In the genomic region with DNA sequence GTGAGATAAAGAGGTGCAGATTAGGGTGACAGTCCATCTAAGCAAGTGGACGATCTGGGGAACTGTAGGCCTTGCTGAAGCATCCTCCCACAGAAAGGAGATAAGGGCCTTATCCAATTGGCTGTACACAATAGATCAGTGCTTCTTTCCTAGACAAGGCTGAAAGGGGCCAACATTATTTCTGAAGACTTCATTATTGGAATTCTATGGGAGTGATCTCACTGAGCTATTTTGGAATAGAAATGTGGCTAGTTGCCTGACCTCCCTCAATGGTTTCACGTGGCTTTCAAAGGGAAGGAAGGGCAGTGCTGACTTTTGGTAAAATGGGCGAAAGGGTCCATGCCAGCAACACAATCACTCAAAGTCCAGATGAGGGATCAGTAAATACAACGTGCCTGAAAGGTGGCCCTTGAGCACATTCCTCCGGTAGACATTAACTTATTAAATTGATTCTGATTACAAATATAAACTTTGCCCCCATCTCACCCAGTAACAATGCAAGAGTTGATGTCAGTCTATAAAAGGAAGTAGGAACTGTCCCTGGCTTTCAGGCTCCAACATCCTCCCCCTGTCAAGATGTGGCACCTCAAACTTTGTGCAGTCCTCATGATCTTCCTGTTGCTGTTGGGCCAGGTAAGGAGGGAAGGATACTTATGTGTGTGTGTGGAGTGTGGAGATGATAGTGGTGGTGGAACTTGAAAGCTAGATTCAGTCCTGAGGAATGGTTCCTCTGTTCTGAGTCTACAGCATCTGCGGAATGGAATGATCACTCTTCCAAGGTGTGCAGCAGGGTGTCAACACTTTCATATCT, we compare ENCODE assay signal across 14 cellular contexts. TPM values are rescaled to one million over a fixed set of nuclear protein-coding genes. Genes with fewer than 3 reads are reported as not detected.
DNase-seq lines count a peak whose midpoint lies in the region; ATAC-seq, FAIRE-seq and TF ChIP-seq lines count a peak whose summit lies in the region.
"Had no signal": no experiment of that assay in that cellular context is flagged by ENCODE, and none has a peak within 500 bp of the region (broad histone marks: within the 10 kb centered on the region; RNA-seq: fewer than 3 reads in every experiment).

A gene with protein sequence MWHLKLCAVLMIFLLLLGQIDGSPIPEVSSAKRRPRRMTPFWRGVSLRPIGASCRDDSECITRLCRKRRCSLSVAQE (plus strand): TSS at position 550 of the 811 bp plus-strand sequence. CDS start 27 bp downstream, at position 577.

- H2AK5ac ChIP-seq in H1 (ENCODE audit: low read depth, low read length): no peak within 1 kb of the TSS

- no peak within 1 kb of the TSS for H4K5ac ChIP-seq in H1 (ENCODE audit: insufficient read length, low read depth, low read length)

- WGBS in H1 (ENCODE audit: extremely low coverage in 1 of 2, insufficient coverage in 1 of 2, insufficient read length in 1 of 2, insufficient replicate concordance in 2 of 2, low coverage in 1 of 2, low lambda C conversion rate in 2 of 2, missing lambda C conversion rate in 1 of 2), 2 experiments: 85% methylated on average over 6 of the region's 6 CpGs; no CpG with 5 or more reads in 1 of the 2 experiments
- WGBS in mesodermal cell (ENCODE audit: insufficient coverage in 2 of 2), 2 experiments: 96 to 100% methylated on average over 2 to 4 of the region's 6 CpGs
- 43 to 59% methylated on average over 1 to 6 of the region's 6 CpGs for WGBS in transverse colon (ENCODE audit: low coverage in 1 of 2), 2 donors

- no peak within 1 kb of the TSS for H3K27ac ChIP-seq in H1 (ENCODE audit: low read depth, low read length)
- H3K27ac ChIP-seq in mesodermal cell (ENCODE audit: low read depth, low read length, severe bottlenecking): peak within 1 kb of the TSS; percentile 23
- peak within 1 kb of the TSS; percentile 31 to 67 (median 56) for H3K27ac ChIP-seq in transverse colon
- H3K27ac ChIP-seq: neutrophil, SK-N-MC had no signal

- H3K9me3 ChIP-seq in H1 (ENCODE audit: insufficient read depth in 2 of 2, low read depth in 1 of 2, low read length in 1 of 2) (no peaks in the 10 kb centered on the region), mesodermal cell (ENCODE audit: control insufficient read depth, low read length) (no peaks in the 10 kb centered on the region), transverse colon (no peaks in the 10 kb centered on the region)
- H3K9me3 ChIP-seq: neutrophil had no signal

- H2BK15ac ChIP-seq in H1 (ENCODE audit: low read length): no peak within 1 kb of the TSS

- H3K9me3 Mint-ChIP-seq in activated naive CD4-positive, alpha-beta T cell treated with anti-CD3 and anti-CD28 coated beads, Interleukin-2, amount 50 U/mL, for 24 hours: no peaks in the 10 kb centered on the region
- H3K9me3 Mint-ChIP-seq: activated CD4-positive, alpha-beta T cell treated with anti-CD3 and anti-CD28 coated beads, Interleukin-2, amount 10 ng/mL, durations not matched to agents 7 days and 5 days had no signal

- peaks cover 2% of the 10 kb centered on the region; the same call in 1 of the 2 replicates for H3K23me2 ChIP-seq in H1 (ENCODE audit: low read depth, low read length)

- H3K18ac ChIP-seq in H1 (ENCODE audit: extremely low read depth, low read length): no peak within 1 kb of the TSS

- no peak within 1 kb of the TSS for H3K4me2 ChIP-seq in H1 (ENCODE audit: insufficient read depth in 1 of 2, low read depth in 2 of 2, low read length in 2 of 2)

- in situ Hi-C loops in transverse colon (cut with MboI; ENCODE audit: low pct_ligation_motif_present in 1 of 4, low pct_unique_long_range_greater_than_20kb in 1 of 4, low sequenced_read_pairs in 3 of 4): no loop called here

- H3K4me1 ChIP-seq in H1 (replicated peaks in 1 of 4; ENCODE audit: control insufficient read depth in 3 of 4, insufficient read depth in 4 of 4, low read length in 3 of 4) (no peaks in the 10 kb centered on the region), mesodermal cell (ENCODE audit: control insufficient read depth, insufficient read depth, low read length, poor library complexity, severe bottlenecking) (no peaks in the 10 kb centered on the region), transverse colon (peaks cover 0 to 38% (median 7%) of the 10 kb centered on the region in 4 donors)

- TF ChIP-seq POLR2A in H1 (IDR thresholded peaks at IDR 0.05; ENCODE audit: control extremely low read depth in 1 of 2, low read depth in 2 of 2, low read length in 2 of 2) (peak in 1 of 2 experiments; percentile 9; a peak in 1 of 3 replicates), transverse colon (IDR thresholded peaks at IDR 0.05) (peak; percentile 49)

- H3K79me1 ChIP-seq in H1 (ENCODE audit: low read depth, low read length): no peaks in the 10 kb centered on the region

- H2BK5ac ChIP-seq in H1 (ENCODE audit: low read depth, low read length): no peak within 1 kb of the TSS

- FAIRE-seq in H1 (lab: Jason Lieb, UNC): no peak

- no peak for ATAC-seq in HG03521 (IDR thresholded peaks at IDR 0.05; ENCODE audit: unreplicated experiment)
- ATAC-seq in HG03280 (IDR thresholded peaks at IDR 0.05; ENCODE audit: unreplicated experiment): no peak

- POLR2A ChIA-PET in H1 (lab: Charles Lee; ENCODE audit: partially characterized antibody): interaction anchor here (1.2 to 1.6 kb wide), 6 partner anchors 9 to 48 kb away, joined by 3 to 5 read pairs (median 4); no protein-coding TSS in a partner anchor

- H3K4me1 Mint-ChIP-seq in activated naive CD4-positive, alpha-beta T cell treated with anti-CD3 and anti-CD28 coated beads, Interleukin-2, amount 50 U/mL, for 24 hours: peaks cover 6% of the 10 kb centered on the region

- H3K14ac ChIP-seq in H1 (ENCODE audit: insufficient read length): no peak within 1 kb of the TSS

- H4K91ac ChIP-seq in H1 (replicated peaks; ENCODE audit: insufficient read length, low read length): no peak within 1 kb of the TSS

- TF ChIP-seq CTCF in H1 (IDR thresholded peaks at IDR 0.05; ENCODE audit: control extremely low read depth in 1 of 3, insufficient read depth in 1 of 3, low read depth in 1 of 3, low read length in 3 of 3) (no peak), transverse colon (IDR thresholded peaks at IDR 0.05) (no peak)

- no peak within 1 kb of the TSS for H2BK12ac ChIP-seq in H1 (ENCODE audit: low read depth, low read length)

- no peaks in the 10 kb centered on the region for H3K79me2 ChIP-seq in H1 (ENCODE audit: control insufficient read depth in 1 of 2, insufficient read depth in 2 of 2, low read length in 2 of 2)

- no peak within 1 kb of the TSS for H3K4me3 ChIP-seq in H1 (ENCODE audit: extremely low read depth in 1 of 4, insufficient read depth in 2 of 4, low read depth in 3 of 4, low read length in 4 of 4)
- no peak within 1 kb of the TSS for H3K4me3 ChIP-seq in mesodermal cell (ENCODE audit: extremely low read depth, insufficient read depth, low read length, poor library complexity, severe bottlenecking)
- H3K4me3 ChIP-seq in transverse colon: no peak within 1 kb of the TSS
- H3K4me3 ChIP-seq: SK-N-MC had no signal

- intact Hi-C loops in transverse colon (cut with DNase I; ENCODE audit: low total_unique reads): no loop called here

- no peak within 1 kb of the TSS for H2BK120ac ChIP-seq in H1 (replicated peaks; ENCODE audit: low read depth, low read length)

- H3K36me3 ChIP-seq in H1 (ENCODE audit: control insufficient read depth in 2 of 4, insufficient read depth in 4 of 4, low read length in 3 of 4) (peaks cover 6 to 25% (median 14%) of the 10 kb centered on the region in 4 experiments), mesodermal cell (ENCODE audit: control insufficient read depth, insufficient read depth, low read length) (peaks cover 90% of the 10 kb centered on the region), transverse colon (no peaks in the 10 kb centered on the region)

- H2BK20ac ChIP-seq in H1 (ENCODE audit: low read length): no peak within 1 kb of the TSS

- H3K56ac ChIP-seq in H1 (replicated peaks; ENCODE audit: insufficient read length, low read depth, low read length): no peak within 1 kb of the TSS

- no peak within 1 kb of the TSS for H4K8ac ChIP-seq in H1 (ENCODE audit: extremely low read depth, insufficient read depth, low read length)

- H4K20me1 ChIP-seq in H1 (replicated peaks in 1 of 2; ENCODE audit: control insufficient read depth in 1 of 2, insufficient read depth in 2 of 2, low read length in 2 of 2): no peaks in the 10 kb centered on the region

- peaks cover 8% of the 10 kb centered on the region for H3K36me3 Mint-ChIP-seq in activated naive CD4-positive, alpha-beta T cell treated with anti-CD3 and anti-CD28 coated beads, Interleukin-2, amount 50 U/mL, for 24 hours

- H2AFZ ChIP-seq in H1 (ENCODE audit: low read length): no peak within 1 kb of the TSS

- H3K4me3 Mint-ChIP-seq in activated naive CD4-positive, alpha-beta T cell treated with anti-CD3 and anti-CD28 coated beads, Interleukin-2, amount 50 U/mL, for 24 hours: no peak within 1 kb of the TSS
- H3K4me3 Mint-ChIP-seq: activated CD4-positive, alpha-beta T cell treated with anti-CD3 and anti-CD28 coated beads, Interleukin-2, amount 10 ng/mL, durations not matched to agents 7 days and 5 days had no signal

- no peak within 1 kb of the TSS for H3K9ac ChIP-seq in H1 (replicated peaks in 1 of 4; ENCODE audit: extremely low read depth in 1 of 4, low read depth in 3 of 4, low read length in 3 of 4)

- CTCF ChIA-PET in H1 (lab: Charles Lee; ENCODE audit: partially characterized antibody): interaction anchor here (0.5 to 32.2 kb wide), 4 partner anchors 10 to 484 kb away, joined by 3 to 465 read pairs (median 6); a partner anchor contains a TSS

- H3K23ac ChIP-seq in H1 (ENCODE audit: insufficient read length): no peak within 1 kb of the TSS

- DNase-seq in activated naive CD4-positive, alpha-beta T cell (lab: John Stamatoyannopoulos, UW): no peak
- DNase-seq in H1 (ENCODE audit: low read depth in 1 of 2, low spot score in 2 of 2): no peak
- DNase-seq in transverse colon: peak; percentile 9
- no peak for DNase-seq in activated CD4-positive, CD25-positive, alpha-beta regulatory T cell treated with anti-CD3 and anti-CD28 coated beads, Interleukin-2, amount 50 U/mL, for 72 hours
- DNase-seq: activated CD4-positive, alpha-beta T cell treated with anti-CD3 and anti-CD28 coated beads, Interleukin-2, amount 10 ng/mL, durations not matched to agents 7 days and 5 days; effector CD8-positive, alpha-beta T cell; NCI-H1105 treated with DMSO at 0.1 percent for 48 hours; NCI-H748 treated with DMSO at 0.1 percent for 48 hours had no signal

- no peak for TF ChIP-seq RAD21 in H1 (IDR thresholded peaks at IDR 0.05 in 1 of 2, conservative IDR thresholded peaks at IDR 0.05 in 1 of 2; ENCODE audit: low read depth in 2 of 2, low read length in 2 of 2)

- TF ChIP-seq EP300 in H1 (IDR thresholded peaks at IDR 0.05; ENCODE audit: borderline replicate concordance in 1 of 2, low read depth in 2 of 2, low read length in 2 of 2) (no peak), transverse colon (IDR thresholded peaks at IDR 0.05; ENCODE audit: low read depth) (no peak)

- H3K27me3 ChIP-seq in H1 (replicated peaks in 1 of 4; ENCODE audit: control insufficient read depth in 3 of 4, extremely low read depth in 1 of 4, insufficient read depth in 3 of 4, low read length in 3 of 4) (no peaks in the 10 kb centered on the region), transverse colon (no peaks in the 10 kb centered on the region)
- H3K27me3 ChIP-seq: neutrophil had no signal

- no peaks in the 10 kb centered on the region for H3K27me3 Mint-ChIP-seq in activated naive CD4-positive, alpha-beta T cell treated with anti-CD3 and anti-CD28 coated beads, Interleukin-2, amount 50 U/mL, for 24 hours
- H3K27me3 Mint-ChIP-seq: activated CD4-positive, alpha-beta T cell treated with anti-CD3 and anti-CD28 coated beads, Interleukin-2, amount 10 ng/mL, durations not matched to agents 7 days and 5 days had no signal

- no peak within 1 kb of the TSS for H3K4ac ChIP-seq in H1 (replicated peaks; ENCODE audit: insufficient read length, low read depth, low read length)

- peak within 1 kb of the TSS; percentile 52 for H3K27ac Mint-ChIP-seq in activated naive CD4-positive, alpha-beta T cell treated with anti-CD3 and anti-CD28 coated beads, Interleukin-2, amount 50 U/mL, for 24 hours
- H3K27ac Mint-ChIP-seq: activated CD4-positive, alpha-beta T cell treated with anti-CD3 and anti-CD28 coated beads, Interleukin-2, amount 10 ng/mL, durations not matched to agents 7 days and 5 days had no signal

RNA-seq across cellular contexts. Expression of the gene that starts here (rescaled TPM):
- 1.1 and 2.9 TPM in 2 replicates for total RNA-seq in H1 (2021; fragmentation: NEBNext Ultra II Directional; extraction: Animal tissue kit (Norgen Biotek cat#: 25700))
- 1.4 and 1.8 TPM in 2 replicates for polyA plus RNA-seq in H1 (2011; rRNA removed)
- 2.4 TPM for polyA plus RNA-seq in H1 (2011; cell fraction: cytosol; rRNA removed)
- polyA plus RNA-seq in H1 (2011; cell fraction: nucleus; rRNA removed): 3.5 TPM
- 1.8 to 3.9 TPM (median 1.9 TPM) in 4 replicates for polyA plus RNA-seq in H1 (2012, experiment 1 of 2)
- polyA plus RNA-seq in H1 (2012, experiment 2 of 2): 0.29 TPM
- 2.4 TPM for polyA plus RNA-seq in H1 (2013, experiment 1 of 2)
- 2.4 TPM for polyA plus RNA-seq in H1 (2013, experiment 2 of 2)
- polyA minus RNA-seq in H1 (2011; rRNA and poly(A)+ RNA removed): 1.7 TPM in 2 replicates
- polyA minus RNA-seq in H1 (2011; cell fraction: cytosol; rRNA and poly(A)+ RNA removed): 1.0 TPM
- polyA minus RNA-seq in H1 (2011; cell fraction: nucleus; rRNA and poly(A)+ RNA removed): 2.0 TPM
- 0.88 TPM for polyA plus RNA-seq in mesodermal cell (2013, experiment 1 of 2)
- polyA plus RNA-seq in mesodermal cell (2013, experiment 2 of 2): 0.71 TPM
- total RNA-seq in transverse colon: 1 to 10 TPM in 3 of 4 donors, under 1 TPM in 1; 0.20 to 5.9 (median 5.1) TPM
